ENCODE assay signal across 8 cellular contexts in the genomic region with DNA sequence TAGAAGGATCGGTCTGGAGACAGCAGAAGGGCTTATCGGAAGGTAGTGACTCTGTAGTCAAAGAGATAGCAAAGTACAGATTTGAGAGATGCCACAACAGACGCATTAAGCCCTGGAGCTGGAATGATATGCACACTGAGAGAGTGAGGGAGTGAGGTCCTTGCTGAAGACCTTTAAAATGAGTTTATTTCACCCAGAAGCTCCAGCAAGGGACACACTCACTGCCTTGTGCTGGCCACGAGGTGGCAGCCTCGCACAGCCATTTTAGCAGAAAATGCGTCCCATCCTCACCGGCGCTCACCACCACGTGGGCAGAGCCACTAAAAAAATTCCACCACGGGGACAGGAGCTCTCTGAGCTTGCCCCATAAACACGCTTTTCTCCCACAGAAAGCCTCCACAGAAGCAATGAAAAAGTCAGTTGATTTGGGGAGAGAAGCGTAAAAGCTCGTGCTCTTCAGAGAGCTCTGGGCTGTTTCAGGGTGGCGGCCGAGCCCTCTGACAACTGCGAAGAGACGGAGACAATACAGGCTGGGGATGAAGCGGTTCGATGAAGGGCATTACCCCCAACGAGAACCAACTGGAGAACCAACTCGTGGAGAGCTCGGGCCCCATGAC.
DNase-seq lines count a peak whose midpoint lies in the region; ATAC-seq and TF ChIP-seq lines count a peak whose summit lies in the region.

No MANE protein-coding gene starts in this region.

- peak overlapping the region in 1 of 5 donors; percentile 43 for H3K4me3 Mint-ChIP-seq in immature natural killer cell

- no peaks in the 10 kb centered on the region for H3K27me3 ChIP-seq in breast epithelium

- H3K4me1 ChIP-seq in breast epithelium, result peaks cover 3 to 47% of the 10 kb centered on the region in 2 donors

- ATAC-seq in GM18519 (IDR thresholded peaks at IDR 0.05; ENCODE audit: low FRiP score, unreplicated experiment), result peak; percentile 33

- TF ChIP-seq POLR2A in NB4 (IDR thresholded peaks at IDR 0.05; ENCODE audit: extremely low read depth, insufficient read length), result no peak
- TF ChIP-seq POLR2A in breast epithelium (IDR thresholded peaks at IDR 0.05), result no peak

- peaks cover 0 to 1% (median 0%) of the 10 kb centered on the region in 6 donors for H3K9me3 Mint-ChIP-seq in immature natural killer cell

- H3K4me1 Mint-ChIP-seq in immature natural killer cell, result peaks cover 53 to 81% of the 10 kb centered on the region in 2 donors

- no peak overlapping the region for H3K4me3 ChIP-seq in NB4 (ENCODE audit: low read depth, low read length)
- no peak overlapping the region for H3K4me3 ChIP-seq in WI38 (ENCODE audit: low read depth, low read length)
- no peak overlapping the region for H3K4me3 ChIP-seq in breast epithelium

- peak overlapping the region in 5 of 6 donors; percentile 66 to 81 (median 72) for H3K27ac Mint-ChIP-seq in immature natural killer cell

- H3K36me3 Mint-ChIP-seq in immature natural killer cell, result peaks cover 3 to 22% (median 4%) of the 10 kb centered on the region in 3 donors

- peaks cover 4 to 35% (median 15%) of the 10 kb centered on the region in 3 donors for H3K27me3 Mint-ChIP-seq in immature natural killer cell (ENCODE audit: low read depth in 3 of 3)

- peak overlapping the region; percentile 84 to 91 for H3K27ac ChIP-seq in breast epithelium

- peak; percentile 63 for DNase-seq in A172 (ENCODE audit: low spot score)
- DNase-seq in NB4 (ENCODE audit: low read depth), result peak; percentile 81
- peak in 1 of 2 donors; percentile 66 for DNase-seq in breast epithelium (ENCODE audit: low spot score in 2 of 2)
- peak; percentile 54 to 67 (median 65) for DNase-seq in immature natural killer cell
- peak; percentile 66 for DNase-seq in stimulated activated CD4-positive, alpha-beta T cell treated with anti-CD3 and anti-CD28 coated beads, Interleukin-12 subunit alpha, Interleukin-12 subunit beta, amount 100 ng/mL, for 4 hours
- DNase-seq in NCI-H1436 (lab: John Stamatoyannopoulos, UW), result no peak

- intact Hi-C loops in breast epithelium (cut with DNase I; ENCODE audit: low total_unique reads), result no loop called here

- TF ChIP-seq CTCF in NB4 (IDR thresholded peaks at IDR 0.05; ENCODE audit: low read depth, low read length) (peak; percentile 90), WI38 (IDR thresholded peaks at IDR 0.05; ENCODE audit: low read depth, low read length) (peak; percentile 73), breast epithelium (IDR thresholded peaks at IDR 0.05) (peak; percentile 60 to 82 (median 80))

- no peaks in the 10 kb centered on the region for H3K9me3 ChIP-seq in breast epithelium

- H3K36me3 ChIP-seq in breast epithelium, result no peaks in the 10 kb centered on the region
